ENCODE assay signal across 11 cellular contexts in the genomic region with DNA sequence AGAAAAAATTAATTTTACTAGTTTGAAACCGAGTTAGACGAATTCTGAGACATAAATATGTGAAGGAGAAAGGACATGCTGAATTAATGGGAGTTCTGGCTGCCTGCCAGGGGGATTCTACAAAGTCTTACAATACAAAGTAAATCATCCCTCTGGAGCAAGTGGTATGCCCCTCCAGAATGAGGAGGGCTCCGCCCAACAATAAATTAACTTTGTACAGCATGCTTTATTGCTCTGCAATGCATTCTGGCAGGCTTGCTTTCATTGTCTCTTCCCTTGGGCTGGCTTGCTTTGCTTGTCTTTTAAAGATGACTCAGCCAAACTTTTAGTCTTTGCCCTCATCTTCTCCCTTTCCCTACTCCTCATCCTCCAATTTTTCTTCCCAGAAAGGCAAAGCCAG. TPM values are rescaled to one million over a fixed set of nuclear protein-coding genes. Genes with fewer than 3 reads are reported as not detected.
DNase-seq lines count a peak whose midpoint lies in the region; FAIRE-seq lines count a peak whose summit lies in the region.
"Had no signal": no experiment of that assay in that cellular context is flagged by ENCODE, and none has a peak within 500 bp of the region (broad histone marks: within the 10 kb centered on the region; RNA-seq: fewer than 3 reads in every experiment).

No MANE protein-coding gene starts in this region.

- H3K4me1 Mint-ChIP-seq in immature natural killer cell = no peaks in the 10 kb centered on the region
- H3K4me1 Mint-ChIP-seq: neural crest cell had no signal

- H3K27me3 Mint-ChIP-seq in immature natural killer cell (ENCODE audit: low read depth in 3 of 3) = peaks cover 0 to 7% (median 4%) of the 10 kb centered on the region in 3 donors

- no peak for FAIRE-seq in frontal cortex (lab: Jason Lieb, UNC)

- no peak overlapping the region for H3K4me3 Mint-ChIP-seq in immature natural killer cell
- H3K4me3 Mint-ChIP-seq: stimulated activated naive CD8-positive, alpha-beta T cell treated with anti-CD3 and anti-CD28 coated beads, Interleukin-15, Interleukin-2, amounts not matched to agents 100 ng/mL and 50 ng/mL, for 24 hours had no signal

- DNase-seq in DMS79 (lab: John Stamatoyannopoulos, UW) (peak; percentile 78), NCI-H146 (lab: John Stamatoyannopoulos, UW) (peak; percentile 67), SK-N-DZ (ENCODE audit: low spot score) (peak; percentile 62), medulla oblongata (ENCODE audit: extremely low spot score) (peak; percentile 5), NAMALWA (ENCODE audit: low spot score) (no peak), frontal cortex (ENCODE audit: low spot score in 2 of 2) (no peak), immature natural killer cell (no peak)
- DNase-seq in activated naive CD4-positive, alpha-beta T cell treated with anti-CD3 and anti-CD28 coated beads, Interleukin-2, amount 50 U/mL, for 16 hours = no peak
- DNase-seq: T-helper 2 cell had no signal

- H3K27ac Mint-ChIP-seq in immature natural killer cell = no peak overlapping the region
- H3K27ac Mint-ChIP-seq: stimulated activated naive CD8-positive, alpha-beta T cell treated with anti-CD3 and anti-CD28 coated beads, Interleukin-15, Interleukin-2, amounts not matched to agents 100 ng/mL and 50 ng/mL, for 24 hours had no signal

- H3K36me3 Mint-ChIP-seq in immature natural killer cell = no peaks in the 10 kb centered on the region

- peaks cover 0 to 18% (median 2%) of the 10 kb centered on the region in 6 donors for H3K9me3 Mint-ChIP-seq in immature natural killer cell
- H3K9me3 Mint-ChIP-seq: neural crest cell; stimulated activated naive CD8-positive, alpha-beta T cell treated with anti-CD3 and anti-CD28 coated beads, Interleukin-15, Interleukin-2, amounts not matched to agents 100 ng/mL and 50 ng/mL, for 24 hours had no signal

RNA-seq across cellular contexts. Expression of a gene that starts 11.7 kb away (rescaled TPM):
- polyA plus RNA-seq in SK-N-DZ (2014; cell fraction: cytosol; rRNA removed) = 0.08 and 0.23 TPM in 2 replicates
- 0.14 and 0.36 TPM in 2 replicates for polyA plus RNA-seq in SK-N-DZ (2014; cell fraction: nucleus; rRNA removed)
- total RNA-seq in frontal cortex = 0.82 TPM
- not detected for polyA plus RNA-seq in immature natural killer cell

RNA-seq across cellular contexts. Expression of a gene that starts 54.9 kb away (rescaled TPM):
- polyA plus RNA-seq in SK-N-DZ (2014; cell fraction: cytosol; rRNA removed) = 13.5 and 15.7 TPM in 2 replicates
- 6.9 and 7.6 TPM in 2 replicates for polyA plus RNA-seq in SK-N-DZ (2014; cell fraction: nucleus; rRNA removed)
- total RNA-seq in frontal cortex = 13.0 TPM
- polyA plus RNA-seq in immature natural killer cell = not detected

Comparison
In these comparisons a context has a peak if more than half of its experiments do, and no peak if none do; other contexts are left out.
1. DNase-seq: peak in DMS79 (single experiment), NCI-H146 (single experiment), SK-N-DZ (single experiment) and medulla oblongata (single experiment); none in NAMALWA (single experiment), frontal cortex (0 of 2), activated naive CD4-positive, alpha-beta T cell treated with anti-CD3 and anti-CD28 coated beads, Interleukin-2, amount 50 U/mL, for 16 hours (single experiment) and immature natural killer cell (0 of 3).